18 cellular contexts compared by ENCODE assay signal in the genomic region with DNA sequence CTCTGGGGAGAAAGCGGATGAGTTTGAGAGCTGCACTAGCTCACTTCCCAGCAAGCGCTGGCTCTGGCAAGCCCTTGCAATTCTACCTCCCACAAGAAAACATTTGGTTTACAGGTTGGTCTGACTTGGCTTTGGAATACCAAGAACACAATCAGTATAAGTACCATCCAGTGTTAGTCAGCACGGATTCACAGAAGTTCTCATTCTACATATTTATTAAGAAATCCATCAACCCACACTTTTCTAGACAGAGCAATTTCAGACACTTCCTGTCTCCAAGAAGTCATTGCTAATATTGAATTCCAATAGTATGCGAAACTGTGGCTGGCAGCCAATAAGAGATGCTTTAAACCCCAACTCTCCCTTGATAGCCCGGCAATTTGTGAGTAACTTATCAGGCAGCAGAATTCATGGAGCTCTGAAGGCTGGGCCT. TPM values are rescaled to one million over a fixed set of nuclear protein-coding genes. Genes with fewer than 3 reads are reported as not detected.
DNase-seq lines count a peak whose midpoint lies in the region; FAIRE-seq and TF ChIP-seq lines count a peak whose summit lies in the region.
"Had no signal": no experiment of that assay in that cellular context is flagged by ENCODE, and none has a peak within 500 bp of the region (broad histone marks: within the 10 kb centered on the region; RNA-seq: fewer than 3 reads in every experiment).

No MANE protein-coding gene starts in this region.

- no peak overlapping the region for H3K4me2 ChIP-seq in mesenchymal stem cell (ENCODE audit: low read length, poor library complexity, severe bottlenecking)
- H3K4me2 ChIP-seq: BLaER1 had no signal

- H3K23ac ChIP-seq in mesenchymal stem cell (ENCODE audit: low read length in 2 of 2): no peak overlapping the region

- no peak overlapping the region for H2BK5ac ChIP-seq in mesenchymal stem cell (ENCODE audit: low read depth, low read length, poor library complexity, severe bottlenecking)

- no peak overlapping the region for H2AFZ ChIP-seq in mesenchymal stem cell (ENCODE audit: low read depth, low read length)

- no peaks in the 10 kb centered on the region for H3K79me1 ChIP-seq in mesenchymal stem cell (replicated peaks; ENCODE audit: low read length, poor library complexity, severe bottlenecking)

- no peak overlapping the region for H2BK12ac ChIP-seq in mesenchymal stem cell (ENCODE audit: low read length in 2 of 2)

- H4K8ac ChIP-seq in mesenchymal stem cell (ENCODE audit: low read length): no peak overlapping the region

- H3K9ac ChIP-seq in mesenchymal stem cell (ENCODE audit: low read length): peak overlapping the region; percentile 47
- H3K9ac ChIP-seq: BLaER1 had no signal

- H3K4me3 ChIP-seq in AG09309 (ENCODE audit: control insufficient read depth, low read depth, low read length) (no peak overlapping the region), cardiac fibroblast (replicated peaks in 1 of 2; ENCODE audit: low read depth in 2 of 2, low read length in 2 of 2) (no peak overlapping the region), mesenchymal stem cell (ENCODE audit: insufficient read depth in 1 of 2, low read depth in 1 of 2, low read length in 2 of 2) (no peak overlapping the region), adrenal gland (no peak overlapping the region)
- H3K4me3 ChIP-seq: BLaER1, coronary artery, thoracic aorta had no signal

- intact Hi-C loops in adrenal gland (cut with DNase I): loop anchor here (5.0 kb wide), 2 partner anchors 199 to 316 kb away; no protein-coding TSS in a partner anchor

- DNase-seq in AG09309 (ENCODE audit: low read depth) (peak; percentile 57), HTR-8/SVneo (ENCODE audit: insufficient read length, low spot score) (peak; percentile 24), cardiac fibroblast (ENCODE audit: low read depth in 2 of 2) (peak; percentile 69 to 96), mesenchymal stem cell (peak; percentile 36), adrenal gland (no peak), midbrain (lab: John Stamatoyannopoulos, UW) (no peak)
- no peak for DNase-seq in stimulated activated CD4-positive, alpha-beta T cell treated with anti-CD3 and anti-CD28 coated beads, Interleukin-12 subunit alpha, Interleukin-12 subunit beta, amount 100 ng/mL, for 4 hours
- DNase-seq in activated T-cell treated with anti-CD3 and anti-CD28 coated beads, Interleukin-2, amount 50 U/mL, for 1 hour: no peak
- DNase-seq: activated CD4-positive, CD25-positive, alpha-beta regulatory T cell treated with anti-CD3 and anti-CD28 coated beads, Interleukin-2, amount 50 U/mL, for 72 hours; activated CD8-positive, alpha-beta memory T cell treated with anti-CD3 and anti-CD28 coated beads, Interleukin-2, amount 50 U/mL, for 48 hours; DND-41; foreskin melanocyte; NCI-H1417 treated with DMSO at 0.1 percent for 48 hours; NCI-H510A treated with DMSO at 0.1 percent for 48 hours had no signal

- H4K91ac ChIP-seq in mesenchymal stem cell (ENCODE audit: low read length): no peak overlapping the region

- no peak overlapping the region for H3K4ac ChIP-seq in mesenchymal stem cell (ENCODE audit: low read depth in 1 of 2, low read length in 2 of 2)

- H3K18ac ChIP-seq in mesenchymal stem cell (ENCODE audit: low read depth in 1 of 2, low read length in 2 of 2): no peak overlapping the region

- H3K4me1 ChIP-seq in mesenchymal stem cell (ENCODE audit: control insufficient read depth, insufficient read depth, low read depth, low read length): peaks cover 15% of the 10 kb centered on the region
- no peaks in the 10 kb centered on the region for H3K4me1 ChIP-seq in adrenal gland (replicated peaks in 1 of 2)

- no peak overlapping the region for H2AK5ac ChIP-seq in mesenchymal stem cell (ENCODE audit: low read length, severe bottlenecking)

- TF ChIP-seq CTCF in AG09309 (IDR thresholded peaks at IDR 0.05; ENCODE audit: control insufficient read depth, insufficient read depth, low read depth, low read length, missing control alignments): no peak
- no peak for TF ChIP-seq CTCF in cardiac fibroblast (IDR thresholded peaks at IDR 0.05; ENCODE audit: low read depth, low read length)
- TF ChIP-seq CTCF in adrenal gland (IDR thresholded peaks at IDR 0.05): no peak

- 77% methylated on average over 5 of the region's 5 CpGs for WGBS in mesenchymal stem cell
- WGBS in adrenal gland, 4 donors: 74 to 82% (median 76%) methylated on average over 5 of the region's 5 CpGs

- TF ChIP-seq POLR2A in adrenal gland (IDR thresholded peaks at IDR 0.05): no peak

- no peak overlapping the region for H3K14ac ChIP-seq in mesenchymal stem cell (ENCODE audit: low read length in 2 of 2)

- H2BK15ac ChIP-seq in mesenchymal stem cell (ENCODE audit: low read depth, poor library complexity, severe bottlenecking): no peak overlapping the region

- no peak overlapping the region for H2BK120ac ChIP-seq in mesenchymal stem cell (ENCODE audit: low read depth, low read length)

- peaks cover 0 to 4% of the 10 kb centered on the region in 2 experiments for H3K27me3 ChIP-seq in mesenchymal stem cell (ENCODE audit: control insufficient read depth in 1 of 2, insufficient read depth in 1 of 2, low read length in 2 of 2)
- no peaks in the 10 kb centered on the region for H3K27me3 ChIP-seq in adrenal gland
- H3K27me3 ChIP-seq: BLaER1 had no signal

- no peak for FAIRE-seq in HTR-8/SVneo (lab: Jason Lieb, UNC)

- no peaks in the 10 kb centered on the region for H3K9me3 ChIP-seq in mesenchymal stem cell (ENCODE audit: control insufficient read depth, low read length)
- H3K9me3 ChIP-seq in adrenal gland (replicated peaks in 1 of 3): no peaks in the 10 kb centered on the region
- H3K9me3 ChIP-seq: BLaER1, thoracic aorta had no signal

- H3K36me3 ChIP-seq in mesenchymal stem cell (ENCODE audit: control insufficient read depth in 1 of 2, insufficient read depth in 2 of 2, low read depth in 1 of 2, low read length in 2 of 2): no peaks in the 10 kb centered on the region
- H3K36me3 ChIP-seq in adrenal gland (replicated peaks in 1 of 2): no peaks in the 10 kb centered on the region
- H3K36me3 ChIP-seq: BLaER1, thoracic aorta had no signal

- no peak overlapping the region for H3K27ac ChIP-seq in mesenchymal stem cell (ENCODE audit: low read length, poor library complexity, severe bottlenecking)
- no peak overlapping the region for H3K27ac ChIP-seq in adrenal gland
- H3K27ac ChIP-seq: BLaER1, coronary artery, thoracic aorta had no signal

RNA-seq across cellular contexts. Expression of a gene that starts 59.5 kb away (rescaled TPM):
- polyA plus RNA-seq in mesenchymal stem cell (2013, experiment 1 of 2): 8.0 TPM
- 8.0 TPM for polyA plus RNA-seq in mesenchymal stem cell (2013, experiment 2 of 2)
- total RNA-seq in adrenal gland: 10 to 100 TPM; 26.1 to 63.3 (median 41.1) TPM
- 10 to 100 TPM; 12.6 to 40.9 (median 18.1) TPM for polyA plus RNA-seq in adrenal gland
- total RNA-seq: T-helper 1 cell treated with Interleukin-12 subunit alpha and Interleukin-12 subunit beta and Interleukin-4 antibody, amounts not matched to agents 30 ng/mL and 1 ng/mL, for 36 hours had no signal

Comparison
In these comparisons a context has a peak if more than half of its experiments do, and no peak if none do; other contexts are left out.
1. DNase-seq: peak in AG09309 (single experiment), HTR-8/SVneo (single experiment), cardiac fibroblast (2 of 2) and mesenchymal stem cell (single experiment); none in stimulated activated CD4-positive, alpha-beta T cell treated with anti-CD3 and anti-CD28 coated beads, Interleukin-12 subunit alpha, Interleukin-12 subunit beta, amount 100 ng/mL, for 4 hours (single experiment), activated T-cell treated with anti-CD3 and anti-CD28 coated beads, Interleukin-2, amount 50 U/mL, for 1 hour (single experiment), adrenal gland (0 of 7) and midbrain (single experiment).